ENCODE assay signal across 8 cellular contexts in genomic region chr6:41371992-41372525, GRCh38. TPM values are rescaled to one million over a fixed set of nuclear protein-coding genes. Genes with fewer than 3 reads are reported as not detected.
DNase-seq lines count a peak whose midpoint lies in the region; ATAC-seq lines count a peak whose summit lies in the region.

No MANE protein-coding gene starts in this region.

- DNase-seq in AG20443 (ENCODE audit: low spot score): peak; percentile 47
- DNase-seq in KBM-7: peak; percentile 32
- peak; percentile 30 for DNase-seq in naive B cell
- no peak for DNase-seq in HPDE6-E6E7 (ENCODE audit: extremely low spot score)
- DNase-seq in A172 (ENCODE audit: low spot score): no peak
- DNase-seq in G401 (ENCODE audit: low spot score): no peak

- intact Hi-C loops in dendritic cell treated with granulocyte-macrophage colony-stimulating factor and Interleukin-4, amounts not matched to agents 40 ng/mL and 50 ng/mL, for 4 days (cut with micrococcal nuclease): no loop called here

- in situ Hi-C loops in KBM-7 (cut with MboI; ENCODE audit: low pct_unique_long_range_greater_than_20kb, low sequenced_read_pairs) (loop anchor here (10.0 kb wide), 2 partner anchors 223 to 303 kb away; no protein-coding TSS in a partner anchor), G401 (cut with HindIII; ENCODE audit: low sequenced_read_pairs) (no loop called here)

- ATAC-seq in naive B cell (ENCODE audit: low read depth in 2 of 2) (peak; percentile 52), HG03135 (IDR thresholded peaks at IDR 0.05; ENCODE audit: unreplicated experiment) (no peak)

- no peak overlapping the region for H3K27ac Mint-ChIP-seq in dendritic cell treated with granulocyte-macrophage colony-stimulating factor and Interleukin-4, amounts not matched to agents 40 ng/mL and 50 ng/mL, for 4 days
- H3K27ac Mint-ChIP-seq in naive B cell: peak overlapping the region in 4 of 6 donors; percentile 7 to 90 (median 44)

- peak overlapping the region; percentile 62 for H3K4me3 Mint-ChIP-seq in dendritic cell treated with granulocyte-macrophage colony-stimulating factor and Interleukin-4, amounts not matched to agents 40 ng/mL and 50 ng/mL, for 4 days
- peak overlapping the region; percentile 78 to 97 (median 92) for H3K4me3 Mint-ChIP-seq in naive B cell

- H3K4me1 Mint-ChIP-seq in dendritic cell treated with granulocyte-macrophage colony-stimulating factor and Interleukin-4, amounts not matched to agents 40 ng/mL and 50 ng/mL, for 4 days (ENCODE audit: low read depth): peaks cover 42% of the 10 kb centered on the region
- H3K4me1 Mint-ChIP-seq in naive B cell: peaks cover 42 to 54% (median 51%) of the 10 kb centered on the region in 3 donors

- H3K36me3 Mint-ChIP-seq in dendritic cell treated with granulocyte-macrophage colony-stimulating factor and Interleukin-4, amounts not matched to agents 40 ng/mL and 50 ng/mL, for 4 days (ENCODE audit: low read depth): no peaks in the 10 kb centered on the region
- H3K36me3 Mint-ChIP-seq in naive B cell: peaks cover 0 to 5% of the 10 kb centered on the region in 2 donors

- H3K27me3 Mint-ChIP-seq in dendritic cell treated with granulocyte-macrophage colony-stimulating factor and Interleukin-4, amounts not matched to agents 40 ng/mL and 50 ng/mL, for 4 days: peaks cover 93% of the 10 kb centered on the region
- peaks cover 56 to 86% (median 78%) of the 10 kb centered on the region in 3 donors for H3K27me3 Mint-ChIP-seq in naive B cell

- no peaks in the 10 kb centered on the region for H3K9me3 Mint-ChIP-seq in dendritic cell treated with granulocyte-macrophage colony-stimulating factor and Interleukin-4, amounts not matched to agents 40 ng/mL and 50 ng/mL, for 4 days
- peaks cover 0 to 5% (median 0%) of the 10 kb centered on the region in 7 donors for H3K9me3 Mint-ChIP-seq in naive B cell

RNA-seq across cellular contexts. Expression of gene NCR2, which starts 36.7 kb away (rescaled TPM):
- polyA plus RNA-seq in naive B cell (ENCODE audit: low read depth in 6 of 6): not detected
- total RNA-seq in A172 (2014; rRNA removed; shearing (Covaris generic)): not detected in 2 replicates
- not detected in 2 replicates for total RNA-seq in G401 (2014; rRNA removed; shearing (Covaris generic))

Comparison
In these comparisons a context has a peak if more than half of its experiments do, and no peak if none do; other contexts are left out.
1. DNase-seq: peak in AG20443 (single experiment), KBM-7 (single experiment) and naive B cell (single experiment); none in HPDE6-E6E7 (single experiment), A172 (single experiment) and G401 (single experiment).